ENCODE assay signal across 8 cellular contexts in the genomic region with DNA sequence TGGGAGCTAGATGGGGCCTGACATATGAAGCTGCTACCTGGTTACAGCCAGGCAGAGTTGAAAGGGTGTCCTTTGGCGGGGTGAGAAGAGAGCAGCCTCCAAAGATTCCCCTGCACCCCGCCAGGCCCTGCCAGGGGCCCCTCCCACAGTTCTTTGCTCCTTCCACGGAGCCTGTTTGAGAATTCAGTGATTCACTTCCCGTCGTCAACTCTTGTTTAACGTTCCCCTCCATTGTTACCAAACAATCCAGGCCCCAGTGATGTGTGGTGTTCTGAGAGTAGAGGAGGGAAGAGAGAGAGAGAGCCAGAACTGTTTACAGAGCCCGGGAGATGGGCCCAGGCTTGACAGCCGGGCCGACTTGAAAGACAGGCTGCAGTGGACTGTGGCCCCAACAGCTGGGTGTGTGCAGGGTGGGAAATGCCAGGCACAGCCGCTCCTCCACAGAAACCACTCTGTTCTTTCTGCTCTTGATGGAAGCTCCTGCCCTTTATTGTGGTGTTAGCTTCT.
DNase-seq lines count a peak whose midpoint lies in the region; ATAC-seq and TF ChIP-seq lines count a peak whose summit lies in the region.

No MANE protein-coding gene starts in this region.

- DNase-seq in COLO668 (lab: John Stamatoyannopoulos, UW; ENCODE audit: unreplicated experiment) (peak; percentile 71), OCI-LY7 (ENCODE audit: low spot score) (no peak), cardiac fibroblast (ENCODE audit: low read depth in 2 of 2) (peak; percentile 92 to 96), lung microvascular endothelial cell (ENCODE audit: low read depth in 2 of 2) (peak; percentile 76 to 97), ecto neural progenitor cell (ENCODE audit: low spot score) (no peak), Kasumi-1 (lab: John Stamatoyannopoulos, UW) (no peak)

- ATAC-seq in HG03097 (IDR thresholded peaks at IDR 0.05; ENCODE audit: low FRiP score, unreplicated experiment) = no peak

- CTCF ChIA-PET in OCI-LY7 (lab: Charles Lee; ENCODE audit: unreplicated experiment) = no interaction called here

- TF ChIP-seq CTCF in OCI-LY7 (conservative IDR thresholded peaks at IDR 0.05; ENCODE audit: low read length) (no peak), cardiac fibroblast (IDR thresholded peaks at IDR 0.05; ENCODE audit: low read depth, low read length) (no peak)

- peaks cover 73% of the 10 kb centered on the region for H3K4me1 ChIP-seq in OCI-LY7 (ENCODE audit: insufficient read depth, low read length, poor library complexity, severe bottlenecking)
- peaks cover 48% of the 10 kb centered on the region for H3K4me1 ChIP-seq in stomach smooth muscle (ENCODE audit: control insufficient read depth, insufficient read depth, low read length)

- H4K20me1 ChIP-seq in OCI-LY7 (ENCODE audit: insufficient read depth, low read length) = peaks cover 14% of the 10 kb centered on the region; the same call in 1 of the 2 replicates

- H3K36me3 ChIP-seq in OCI-LY7 (ENCODE audit: insufficient read depth, low read length) (no peaks in the 10 kb centered on the region), stomach smooth muscle (ENCODE audit: control insufficient read depth in 2 of 2, insufficient read depth in 2 of 2, low read length in 2 of 2) (no peaks in the 10 kb centered on the region)

- peaks cover 65% of the 10 kb centered on the region for H3K79me2 ChIP-seq in OCI-LY7 (ENCODE audit: insufficient read depth, low read depth, low read length)

- POLR2A ChIA-PET in OCI-LY7 (lab: Charles Lee) = interaction anchor here (0.8 kb wide), 1 partner anchor 11 kb away, joined by 3 read pairs; no protein-coding TSS in a partner anchor

- no TSS peak for BruUV-seq in OCI-LY7 (replicated peaks; lab: Mats Ljungman, UMichigan)

- intact Hi-C loops in OCI-LY7 (cut with micrococcal nuclease; ENCODE audit: unreplicated experiment) = no loop called here

- H3K27ac ChIP-seq in OCI-LY7 (ENCODE audit: low read depth, low read length, poor library complexity, severe bottlenecking) (no peak overlapping the region), stomach smooth muscle (ENCODE audit: low read length) (peak overlapping the region; percentile 62)

- H3K9me2 ChIP-seq in OCI-LY7 (ENCODE audit: insufficient read depth, low read length) = no peaks in the 10 kb centered on the region

- no peak overlapping the region for H2AFZ ChIP-seq in OCI-LY7 (ENCODE audit: low read length)

- H3K4me2 ChIP-seq in OCI-LY7 (ENCODE audit: low read length) = peak overlapping the region; percentile 1; the same call in 1 of the 2 replicates

- H3K4me3 ChIP-seq in OCI-LY7 (ENCODE audit: low read depth, low read length, poor library complexity, severe bottlenecking) = no peak overlapping the region
- no peak overlapping the region for H3K4me3 ChIP-seq in cardiac fibroblast (replicated peaks in 1 of 2; ENCODE audit: low read depth in 2 of 2, low read length in 2 of 2)
- H3K4me3 ChIP-seq in stomach smooth muscle (ENCODE audit: low read length in 2 of 2) = no peak overlapping the region

- H3K9me3 ChIP-seq in OCI-LY7 (ENCODE audit: low read length) (no peaks in the 10 kb centered on the region), stomach smooth muscle (ENCODE audit: control insufficient read depth in 2 of 2, low read length in 2 of 2) (no peaks in the 10 kb centered on the region)

- peak overlapping the region in 1 of 2 donors; percentile 23 for H3K9ac ChIP-seq in stomach smooth muscle (ENCODE audit: low read length in 2 of 2)

- H3K27me3 ChIP-seq in stomach smooth muscle (ENCODE audit: control insufficient read depth in 1 of 2, insufficient read depth in 2 of 2, low read length in 2 of 2) = no peaks in the 10 kb centered on the region

Comparison
In these comparisons a context has a peak if more than half of its experiments do, and no peak if none do; other contexts are left out.
1. DNase-seq: peak in COLO668 (single experiment), cardiac fibroblast (2 of 2) and lung microvascular endothelial cell (2 of 2); none in OCI-LY7 (single experiment), ecto neural progenitor cell (single experiment) and Kasumi-1 (0 of 2).